Comparison of ENCODE assay signal across 16 cellular contexts in genomic region chr2:218418717-218419458, GRCh38. TPM values are rescaled to one million over a fixed set of nuclear protein-coding genes. Genes with fewer than 3 reads are reported as not detected.
DNase-seq lines count a peak whose midpoint lies in the region; ATAC-seq, FAIRE-seq and TF ChIP-seq lines count a peak whose summit lies in the region.
"Had no signal": no experiment of that assay in that cellular context is flagged by ENCODE, and none has a peak within 500 bp of the region (broad histone marks: within the 10 kb centered on the region; RNA-seq: fewer than 3 reads in every experiment).

Gene VIL1 (plus strand): TSS chr2:218419123. CDS start chr2:218423779, 4,656 bp downstream.

- no peaks in the 10 kb centered on the region for H3K9me3 ChIP-seq in A549
- H3K9me3 ChIP-seq: left ventricle myocardium inferior, uterus had no signal

- no peak for FAIRE-seq in A549 (lab: Jason Lieb, UNC)

- no peaks in the 10 kb centered on the region for H3K79me1 ChIP-seq in mesendoderm (ENCODE audit: low read length)

- CTCF ChIA-PET in A549 (lab: Yijun Ruan, JAX): interaction anchor here (1.2 to 2.5 kb wide), 2 partner anchors 23 to 47 kb away, joined by 3 to 7 read pairs; no protein-coding TSS in a partner anchor

- no peak for TF ChIP-seq RAD21 in A549 (conservative IDR thresholded peaks at IDR 0.05 in 1 of 2, IDR thresholded peaks at IDR 0.05 in 1 of 2)

- no peak within 1 kb of the TSS for H2BK120ac ChIP-seq in mesendoderm (ENCODE audit: low read depth, low read length)

- no peak within 1 kb of the TSS for H2BK5ac ChIP-seq in mesendoderm (ENCODE audit: low read length)

- H3K4me1 ChIP-seq in A549 (peaks cover 6% of the 10 kb centered on the region), mesendoderm (ENCODE audit: control insufficient read depth, low read depth, low read length) (peaks cover 5% of the 10 kb centered on the region)
- H3K4me1 ChIP-seq: left ventricle myocardium inferior, uterus had no signal

- no peak within 1 kb of the TSS for H4K5ac ChIP-seq in mesendoderm (ENCODE audit: low read length)

- H4K8ac ChIP-seq in mesendoderm (ENCODE audit: low read depth, low read length): no peak within 1 kb of the TSS

- H3K27ac ChIP-seq in A549 (peak within 1 kb of the TSS in 1 of 2 experiments; percentile 26; a peak in 1 of 6 replicates), mesendoderm (ENCODE audit: low read depth, low read length) (no peak within 1 kb of the TSS)
- H3K27ac ChIP-seq: left ventricle myocardium inferior, uterus had no signal

- no peaks in the 10 kb centered on the region for H3K36me3 ChIP-seq in mesendoderm (ENCODE audit: control insufficient read depth, insufficient read depth, low read length)
- H3K36me3 ChIP-seq: left ventricle myocardium inferior, uterus had no signal

- H3K23ac ChIP-seq in mesendoderm (ENCODE audit: low read length): no peak within 1 kb of the TSS

- H3K79me2 ChIP-seq in mesendoderm (ENCODE audit: control insufficient read depth, insufficient read depth, low read length): no peaks in the 10 kb centered on the region

- no peak for TF ChIP-seq CTCF in A549 (IDR thresholded peaks at IDR 0.05)

- no peak within 1 kb of the TSS for H2AK5ac ChIP-seq in mesendoderm (ENCODE audit: low read length)

- 87% methylated on average over 8 of the region's 9 CpGs for WGBS in A549 (ENCODE audit: missing lambda C conversion rate)
- WGBS in mesendoderm (ENCODE audit: extremely low coverage, insufficient coverage, low lambda C conversion rate): no CpG with 5 or more reads among the region's 9 CpGs

- TF ChIP-seq POLR2A in A549 (IDR thresholded peaks at IDR 0.05; ENCODE audit: low read length): no peak

- DNase-seq in A549 (ENCODE audit: low read depth in 1 of 2, low spot score in 1 of 2): no peak
- peak; percentile 59 for DNase-seq in HuH-7.5 (ENCODE audit: low spot score)
- peak; percentile 93 for DNase-seq in SW480 (ENCODE audit: low spot score)
- DNase-seq in mesendoderm: peak; percentile 53
- no peak for DNase-seq in stimulated activated CD4-positive, alpha-beta T cell treated with anti-CD3 and anti-CD28 coated beads, Interleukin-2, amount 100 ng/mL, for 48 hours
- DNase-seq in stimulated activated CD4-positive, alpha-beta T cell treated with anti-CD3 and anti-CD28 coated beads, Interleukin-1b, Interleukin-23, amount 100 ng/mL, for 48 hours: no peak
- DNase-seq in cerebellar nuclear complex (lab: John Stamatoyannopoulos, UW): no peak
- no peak for DNase-seq in AG20443 (ENCODE audit: low spot score)
- DNase-seq: anterior cingulate cortex; dermis blood vessel endothelial cell; left ventricle myocardium inferior; natural killer cell; OCI-M1; stimulated activated naive CD4-positive, alpha-beta T cell; uterus had no signal

- H3K18ac ChIP-seq in mesendoderm (ENCODE audit: low read length): no peak within 1 kb of the TSS

- no peak within 1 kb of the TSS for H3K4ac ChIP-seq in mesendoderm (ENCODE audit: low read depth, low read length)

- TF ChIP-seq EP300 in A549 (IDR thresholded peaks at IDR 0.05): no peak

- H3K4me3 ChIP-seq in A549: no peak within 1 kb of the TSS
- no peak within 1 kb of the TSS for H3K4me3 ChIP-seq in mesendoderm (ENCODE audit: low read length)
- H3K4me3 ChIP-seq: left ventricle myocardium inferior, uterus had no signal

- peak; percentile 19 to 42; a peak in 4 of 6 replicates for ATAC-seq in A549
- ATAC-seq: natural killer cell, sciatic nerve had no signal

- POLR2A ChIA-PET in A549 (lab: Yijun Ruan, JAX): no interaction called here

- H3K27me3 ChIP-seq in mesendoderm (ENCODE audit: insufficient read depth, low read length, poor library complexity): no peaks in the 10 kb centered on the region
- H3K27me3 ChIP-seq: uterus had no signal

- peak within 1 kb of the TSS; percentile 25 for H3K56ac ChIP-seq in mesendoderm (ENCODE audit: low read length)

- peak within 1 kb of the TSS; percentile 27; the same call in 1 of the 3 replicates for H3K4me2 ChIP-seq in A549
- H3K4me2 ChIP-seq in mesendoderm (ENCODE audit: low read length): no peak within 1 kb of the TSS

- peak within 1 kb of the TSS; percentile 13 for H3K9ac ChIP-seq in mesendoderm (ENCODE audit: low read length)

- no peak within 1 kb of the TSS for H2BK15ac ChIP-seq in mesendoderm (replicated peaks; ENCODE audit: low read depth)

TF ChIP-seq in A549, 52 proteins besides CTCF, POLR2A, EP300 and RAD21:
- TF ChIP-seq, protein P1, sequence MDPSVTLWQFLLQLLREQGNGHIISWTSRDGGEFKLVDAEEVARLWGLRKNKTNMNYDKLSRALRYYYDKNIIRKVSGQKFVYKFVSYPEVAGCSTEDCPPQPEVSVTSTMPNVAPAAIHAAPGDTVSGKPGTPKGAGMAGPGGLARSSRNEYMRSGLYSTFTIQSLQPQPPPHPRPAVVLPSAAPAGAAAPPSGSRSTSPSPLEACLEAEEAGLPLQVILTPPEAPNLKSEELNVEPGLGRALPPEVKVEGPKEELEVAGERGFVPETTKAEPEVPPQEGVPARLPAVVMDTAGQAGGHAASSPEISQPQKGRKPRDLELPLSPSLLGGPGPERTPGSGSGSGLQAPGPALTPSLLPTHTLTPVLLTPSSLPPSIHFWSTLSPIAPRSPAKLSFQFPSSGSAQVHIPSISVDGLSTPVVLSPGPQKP (IDR thresholded peaks at IDR 0.05; ENCODE audit: low read depth, low read length): no peak
- TF ChIP-seq CBX8 (IDR thresholded peaks at IDR 0.05) (no peak), MAZ (IDR thresholded peaks at IDR 0.05; ENCODE audit: borderline replicate concordance, low read depth, low read length) (no peak), EHF (CRISPR knock-in tag; IDR thresholded peaks at IDR 0.05) (no peak), CBX2 (IDR thresholded peaks at IDR 0.05; ENCODE audit: borderline replicate concordance, low read depth) (no peak), HDAC2 (IDR thresholded peaks at IDR 0.05) (no peak), TP53 (CRISPR knock-in tag; IDR thresholded peaks at IDR 0.05) (no peak), JUNB (IDR thresholded peaks at IDR 0.05) (no peak), MYC (IDR thresholded peaks at IDR 0.05; ENCODE audit: borderline replicate concordance, low read length) (no peak), KDM5A (IDR thresholded peaks at IDR 0.05) (no peak), JUN (IDR thresholded peaks at IDR 0.05) (no peak), EHMT2 (IDR thresholded peaks at IDR 0.05; ENCODE audit: low read depth) (no peak), TFCP2L1 (CRISPR knock-in tag; IDR thresholded peaks at IDR 0.05) (no peak), FOSB (CRISPR knock-in tag; IDR thresholded peaks at IDR 0.05) (no peak), MAFK (IDR thresholded peaks at IDR 0.05; ENCODE audit: partially characterized antibody) (no peak), KDM1A (IDR thresholded peaks at IDR 0.05; ENCODE audit: low read depth) (no peak), NR3C1 (IDR thresholded peaks at IDR 0.05) (no peak)
- TF ChIP-seq, protein P2, sequence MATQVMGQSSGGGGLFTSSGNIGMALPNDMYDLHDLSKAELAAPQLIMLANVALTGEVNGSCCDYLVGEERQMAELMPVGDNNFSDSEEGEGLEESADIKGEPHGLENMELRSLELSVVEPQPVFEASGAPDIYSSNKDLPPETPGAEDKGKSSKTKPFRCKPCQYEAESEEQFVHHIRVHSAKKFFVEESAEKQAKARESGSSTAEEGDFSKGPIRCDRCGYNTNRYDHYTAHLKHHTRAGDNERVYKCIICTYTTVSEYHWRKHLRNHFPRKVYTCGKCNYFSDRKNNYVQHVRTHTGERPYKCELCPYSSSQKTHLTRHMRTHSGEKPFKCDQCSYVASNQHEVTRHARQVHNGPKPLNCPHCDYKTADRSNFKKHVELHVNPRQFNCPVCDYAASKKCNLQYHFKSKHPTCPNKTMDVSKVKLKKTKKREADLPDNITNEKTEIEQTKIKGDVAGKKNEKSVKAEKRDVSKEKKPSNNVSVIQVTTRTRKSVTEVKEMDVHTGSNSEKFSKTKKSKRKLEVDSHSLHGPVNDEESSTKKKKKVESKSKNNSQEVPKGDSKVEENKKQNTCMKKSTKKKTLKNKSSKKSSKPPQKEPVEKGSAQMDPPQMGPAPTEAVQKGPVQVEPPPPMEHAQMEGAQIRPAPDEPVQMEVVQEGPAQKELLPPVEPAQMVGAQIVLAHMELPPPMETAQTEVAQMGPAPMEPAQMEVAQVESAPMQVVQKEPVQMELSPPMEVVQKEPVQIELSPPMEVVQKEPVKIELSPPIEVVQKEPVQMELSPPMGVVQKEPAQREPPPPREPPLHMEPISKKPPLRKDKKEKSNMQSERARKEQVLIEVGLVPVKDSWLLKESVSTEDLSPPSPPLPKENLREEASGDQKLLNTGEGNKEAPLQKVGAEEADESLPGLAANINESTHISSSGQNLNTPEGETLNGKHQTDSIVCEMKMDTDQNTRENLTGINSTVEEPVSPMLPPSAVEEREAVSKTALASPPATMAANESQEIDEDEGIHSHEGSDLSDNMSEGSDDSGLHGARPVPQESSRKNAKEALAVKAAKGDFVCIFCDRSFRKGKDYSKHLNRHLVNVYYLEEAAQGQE (IDR thresholded peaks at IDR 0.05): no peak

RNA-seq across cellular contexts. Expression of gene VIL1, which starts in this region (rescaled TPM):
- polyA plus RNA-seq in A549 (2011; rRNA removed) (2.3 and 3.7 TPM in 2 replicates), A549 (2017; fragmentation: RNase III; extraction: RNeasy Plus Mini Kit Qiagen cat#74134 plus additional on column Dnase treatment) (1.2 to 1.9 TPM (median 1.9 TPM) in 3 replicates)
- polyA plus RNA-seq in A549 (2012; cell fraction: cytosol; rRNA removed): 0.67 and 0.89 TPM in 2 replicates
- 1.2 and 1.9 TPM in 2 replicates for polyA plus RNA-seq in A549 (2012; cell fraction: nucleus; rRNA removed)
- polyA minus RNA-seq in A549 (2011; rRNA and poly(A)+ RNA removed): 4.9 and 6.1 TPM in 2 replicates
- 6.1 TPM for polyA plus RNA-seq in mesendoderm (2013, experiment 1 of 2)
- 6.5 TPM for polyA plus RNA-seq in mesendoderm (2013, experiment 2 of 2)

Comparison
In these comparisons a context has a peak if more than half of its experiments do, and no peak if none do; other contexts are left out.
1. DNase-seq: peak in HuH-7.5 (single experiment), SW480 (single experiment) and mesendoderm (single experiment); none in A549 (0 of 2), stimulated activated CD4-positive, alpha-beta T cell treated with anti-CD3 and anti-CD28 coated beads, Interleukin-2, amount 100 ng/mL, for 48 hours (0 of 2), stimulated activated CD4-positive, alpha-beta T cell treated with anti-CD3 and anti-CD28 coated beads, Interleukin-1b, Interleukin-23, amount 100 ng/mL, for 48 hours (single experiment), cerebellar nuclear complex (0 of 2) and AG20443 (single experiment).